11 cellular contexts compared by ENCODE assay signal in the genomic region with DNA sequence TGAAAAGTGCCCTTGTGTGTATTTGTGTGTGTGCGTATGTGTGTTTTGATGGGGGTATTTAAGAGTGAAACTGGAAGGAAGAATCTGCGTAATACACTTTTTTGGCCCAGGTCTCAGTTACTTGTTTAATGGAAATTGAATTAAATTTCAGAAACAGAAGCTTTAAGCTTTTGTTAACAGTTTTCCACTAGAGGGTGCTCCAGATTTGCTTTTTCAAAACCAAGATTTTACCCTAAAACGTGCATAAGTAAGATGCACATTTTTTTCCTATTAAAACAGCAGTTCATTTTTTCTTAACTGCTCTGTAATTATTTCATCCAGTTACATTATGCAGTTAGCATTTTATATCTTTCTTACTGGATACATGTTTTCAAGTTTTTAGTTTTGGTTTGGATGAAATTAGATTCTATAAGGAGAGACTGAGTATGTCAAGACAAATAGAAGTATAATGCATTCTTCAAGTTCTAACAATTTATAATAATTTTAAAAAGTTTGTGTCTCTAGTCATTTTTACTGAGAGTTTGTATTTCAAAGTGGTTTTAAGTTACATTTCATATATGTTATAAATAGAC.
A peak's percentile ranks its signal among the peaks of the same experiment; 100 is the strongest.
DNase-seq lines count a peak whose midpoint lies in the region; ATAC-seq and TF ChIP-seq lines count a peak whose summit lies in the region.
"Had no signal": no experiment of that assay in that cellular context is flagged by ENCODE, and none has a peak within 500 bp of the region (broad histone marks: within the 10 kb centered on the region; RNA-seq: fewer than 3 reads in every experiment).

No MANE protein-coding gene starts in this region.

- intact Hi-C loops in prostate gland (cut with DNase I): no loop called here

- H3K4me3 Mint-ChIP-seq in immature natural killer cell: no peak overlapping the region
- H3K4me3 Mint-ChIP-seq: activated T-cell treated with anti-CD3 and anti-CD28 coated beads, Interleukin-2, amount 50 U/mL, for 4 hours had no signal

- peaks cover 15 to 38% (median 21%) of the 10 kb centered on the region in 3 donors for H3K36me3 Mint-ChIP-seq in immature natural killer cell

- H3K4me3 ChIP-seq in parathyroid adenoma (ENCODE audit: low read depth, low read length) (no peak overlapping the region), prostate gland (no peak overlapping the region)
- H3K4me3 ChIP-seq: BLaER1 treated with 17β-estradiol and CSF1 and Interleukin-3, amounts not matched to agents 10 nM and 100 nM; left lung had no signal

- no peaks in the 10 kb centered on the region for H3K9me3 ChIP-seq in parathyroid adenoma (ENCODE audit: control insufficient read depth, low read length)
- no peaks in the 10 kb centered on the region for H3K9me3 ChIP-seq in prostate gland
- H3K9me3 ChIP-seq: BLaER1 treated with 17β-estradiol and CSF1 and Interleukin-3, amounts not matched to agents 10 nM and 100 nM; left lung had no signal

- no peaks in the 10 kb centered on the region for H3K9me3 Mint-ChIP-seq in immature natural killer cell
- H3K9me3 Mint-ChIP-seq: activated T-cell treated with anti-CD3 and anti-CD28 coated beads, Interleukin-2, amount 50 U/mL, for 4 hours had no signal

- WGBS in prostate gland: 57% methylated on average over 3 of the region's 3 CpGs

- no peaks in the 10 kb centered on the region for H3K36me3 ChIP-seq in parathyroid adenoma (ENCODE audit: control insufficient read depth, insufficient read depth, low read length)
- H3K36me3 ChIP-seq in prostate gland: no peaks in the 10 kb centered on the region

- H2AFZ ChIP-seq in parathyroid adenoma: no peak overlapping the region

- H3K27ac ChIP-seq in parathyroid adenoma: peak overlapping the region; percentile 56
- H3K27ac ChIP-seq in prostate gland: no peak overlapping the region
- H3K27ac ChIP-seq: BLaER1 treated with 17β-estradiol and CSF1 and Interleukin-3, amounts not matched to agents 10 nM and 100 nM; left lung had no signal

- peak; percentile 40 for TF ChIP-seq CTCF in parathyroid adenoma (IDR thresholded peaks at IDR 0.05)
- TF ChIP-seq CTCF in prostate gland (IDR thresholded peaks at IDR 0.05): no peak

- peak overlapping the region in 1 of 6 donors; percentile 5 for H3K27ac Mint-ChIP-seq in immature natural killer cell

- H3K4me1 Mint-ChIP-seq in immature natural killer cell: peaks cover 10 to 23% of the 10 kb centered on the region in 2 donors

- peaks cover 9% of the 10 kb centered on the region for H3K4me1 ChIP-seq in parathyroid adenoma
- H3K4me1 ChIP-seq in prostate gland (replicated peaks): no peaks in the 10 kb centered on the region

- H3K27me3 ChIP-seq in parathyroid adenoma (ENCODE audit: control insufficient read depth, insufficient read depth, low read length) (no peaks in the 10 kb centered on the region), prostate gland (replicated peaks; ENCODE audit: insufficient read depth) (no peaks in the 10 kb centered on the region)
- H3K27me3 ChIP-seq: BLaER1 treated with 17β-estradiol and CSF1 and Interleukin-3, amounts not matched to agents 10 nM and 100 nM; left lung had no signal

- DNase-seq in NCI-H146 (lab: John Stamatoyannopoulos, UW) (peak; percentile 20), NCI-H146 treated with DMSO at 0.1 percent for 48 hours (lab: John Stamatoyannopoulos, UW; ENCODE audit: unreplicated experiment) (no peak), NCI-H69 (lab: John Stamatoyannopoulos, UW) (peak; percentile 60), dermis blood vessel endothelial cell (peak; percentile 36), prostate gland (ENCODE audit: low spot score) (no peak), immature natural killer cell (no peak)
- DNase-seq: activated T-cell treated with anti-CD3 and anti-CD28 coated beads, Interleukin-2, amount 50 U/mL, for 4 hours; left lung had no signal

- no peaks in the 10 kb centered on the region for H3K79me2 ChIP-seq in parathyroid adenoma

- H3K9ac ChIP-seq in parathyroid adenoma: no peak overlapping the region
- H3K9ac ChIP-seq: BLaER1 treated with 17β-estradiol and CSF1 and Interleukin-3, amounts not matched to agents 10 nM and 100 nM had no signal

- no peak for TF ChIP-seq POLR2A in prostate gland (IDR thresholded peaks at IDR 0.05)

- ATAC-seq in HG02588 (IDR thresholded peaks at IDR 0.05; ENCODE audit: unreplicated experiment): no peak
- ATAC-seq: activated T-cell treated with anti-CD3 and anti-CD28 coated beads, Interleukin-2, amount 50 U/mL, for 4 hours; left lung had no signal

- H3K4me2 ChIP-seq in parathyroid adenoma (ENCODE audit: low read length): no peak overlapping the region
- H3K4me2 ChIP-seq: BLaER1 treated with 17β-estradiol and CSF1 and Interleukin-3, amounts not matched to agents 10 nM and 100 nM had no signal

- peaks cover 0 to 2% (median 0%) of the 10 kb centered on the region in 3 donors for H3K27me3 Mint-ChIP-seq in immature natural killer cell (ENCODE audit: low read depth in 3 of 3)

Comparison
In these comparisons a context has a peak if more than half of its experiments do, and no peak if none do; other contexts are left out.
1. DNase-seq: peak in NCI-H146 (single experiment), NCI-H69 (single experiment) and dermis blood vessel endothelial cell (single experiment); none in NCI-H146 treated with DMSO at 0.1 percent for 48 hours (single experiment), prostate gland (single experiment) and immature natural killer cell (0 of 3).